Comparison of ENCODE assay signal across 17 cellular contexts in genomic region chr9:123460091-123460490, GRCh38.
"Had no signal": no experiment of that assay in that cellular context is flagged by ENCODE, and none has a peak within 500 bp of the region (broad histone marks: within the 10 kb centered on the region; RNA-seq: fewer than 3 reads in every experiment).

No MANE protein-coding gene starts in this region.

- H3K4me3 ChIP-seq: body of pancreas, lower lobe of right lung, tibial nerve had no signal

- DNase-seq: activated CD4-positive, alpha-beta T cell treated with anti-CD3 and anti-CD28 coated beads for 1 hour; activated CD4-positive, alpha-beta T cell treated with anti-CD3 and anti-CD28 coated beads, Interleukin-2, amount 50 U/mL, for 4 hours; activated gamma-delta T cell; activated T-cell treated with anti-CD3 and anti-CD28 coated beads, Interleukin-2, amount 50 U/mL, for 72 hours; amniotic stem cell; body of pancreas; caudate nucleus; effector memory CD8-positive, alpha-beta T cell; lower lobe of right lung; nucleus accumbens; stimulated activated CD4-positive, alpha-beta T cell treated with anti-CD3 and anti-CD28 coated beads, Interleukin-2, amount 100 ng/mL, for 24 hours; stimulated activated naive CD4-positive, alpha-beta T cell treated with Interleukin-2 at 50 U/mL for 16 hours; substantia nigra; T-helper 2 cell; WERI-Rb-1 had no signal

- H3K9me3 ChIP-seq: body of pancreas, lower lobe of right lung, tibial nerve had no signal

- H3K27ac ChIP-seq: body of pancreas, lower lobe of right lung, tibial nerve, WERI-Rb-1 had no signal

- H3K4me1 ChIP-seq: body of pancreas, lower lobe of right lung, tibial nerve had no signal

- FAIRE-seq: urothelium cell line had no signal

- ATAC-seq: activated T-cell treated with anti-CD3 and anti-CD28 coated beads, Interleukin-2, amount 50 U/mL, for 72 hours; body of pancreas; effector memory CD8-positive, alpha-beta T cell; lower lobe of right lung had no signal

- H3K27me3 ChIP-seq: body of pancreas, tibial nerve had no signal
